18 cellular contexts compared by ENCODE assay signal in genomic region chr20:17630151-17630805, GRCh38. TPM values are rescaled to one million over a fixed set of nuclear protein-coding genes. Genes with fewer than 3 reads are reported as not detected.
DNase-seq lines count a peak whose midpoint lies in the region; ATAC-seq, FAIRE-seq and TF ChIP-seq lines count a peak whose summit lies in the region.
"Had no signal": no experiment of that assay in that cellular context is flagged by ENCODE, and none has a peak within 500 bp of the region (broad histone marks: within the 10 kb centered on the region; RNA-seq: fewer than 3 reads in every experiment).

No MANE protein-coding gene starts in this region.

- H3K27ac Mint-ChIP-seq in T-helper 17 cell, result peak overlapping the region; percentile 47
- H3K27ac Mint-ChIP-seq in glutamatergic neuron (ENCODE audit: unreplicated experiment), result peak overlapping the region; percentile 46
- H3K27ac Mint-ChIP-seq: CD4-positive, alpha-beta T cell; GM23338 had no signal

- H3K9me3 ChIP-seq in left ventricle myocardium inferior (replicated peaks), result no peaks in the 10 kb centered on the region
- no peaks in the 10 kb centered on the region for H3K9me3 ChIP-seq in T-helper 17 cell (ENCODE audit: control insufficient read depth, low read length, poor library complexity, severe bottlenecking)
- H3K9me3 ChIP-seq: BE2C, SJCRH30 had no signal

- FAIRE-seq in GM19239 (lab: Jason Lieb, UNC), result no peak
- FAIRE-seq: K562 had no signal

- H3K4me1 Mint-ChIP-seq in T-helper 17 cell, result peaks cover 15% of the 10 kb centered on the region
- peaks cover 51% of the 10 kb centered on the region for H3K4me1 Mint-ChIP-seq in glutamatergic neuron (ENCODE audit: low read depth, unreplicated experiment)
- H3K4me1 Mint-ChIP-seq: GM23338 had no signal

- intact Hi-C loops in Right ventricle myocardium inferior (cut with DNase I) (no loop called here), left ventricle myocardium inferior (cut with micrococcal nuclease) (no loop called here)

- peaks cover 89% of the 10 kb centered on the region for H3K36me3 ChIP-seq in left ventricle myocardium inferior
- H3K36me3 ChIP-seq: BE2C, SJCRH30 had no signal

- peaks cover 19% of the 10 kb centered on the region for H3K9me3 Mint-ChIP-seq in glutamatergic neuron (ENCODE audit: unreplicated experiment)
- H3K9me3 Mint-ChIP-seq: CD4-positive, alpha-beta T cell had no signal

- H3K4me3 Mint-ChIP-seq in T-helper 17 cell (no peak overlapping the region), glutamatergic neuron (ENCODE audit: unreplicated experiment) (no peak overlapping the region)
- H3K4me3 Mint-ChIP-seq: CD4-positive, alpha-beta T cell; GM23338 had no signal

- H3K27me3 Mint-ChIP-seq in T-helper 17 cell (no peaks in the 10 kb centered on the region), glutamatergic neuron (ENCODE audit: unreplicated experiment) (peaks cover 16% of the 10 kb centered on the region)
- H3K27me3 Mint-ChIP-seq: CD4-positive, alpha-beta T cell had no signal

- no peak overlapping the region for H3K27ac ChIP-seq in left ventricle myocardium inferior (replicated peaks)
- H3K27ac ChIP-seq: SJCRH30 had no signal

- H3K4me3 ChIP-seq in left ventricle myocardium inferior, result no peak overlapping the region
- H3K4me3 ChIP-seq: GM23338, K562, SJCRH30 had no signal

- H3K36me3 Mint-ChIP-seq in T-helper 17 cell (ENCODE audit: low read depth) (peaks cover 9% of the 10 kb centered on the region), glutamatergic neuron (ENCODE audit: unreplicated experiment) (peaks cover 9% of the 10 kb centered on the region)

- peaks cover 16% of the 10 kb centered on the region for H3K4me1 ChIP-seq in left ventricle myocardium inferior
- H3K4me1 ChIP-seq: BE2C, SJCRH30 had no signal

- TF ChIP-seq CTCF in left ventricle myocardium inferior (IDR thresholded peaks at IDR 0.05; ENCODE audit: borderline replicate concordance) (no peak), glutamatergic neuron (IDR thresholded peaks at IDR 0.05; ENCODE audit: partially characterized antibody, unreplicated experiment) (no peak)

- H3K27me3 ChIP-seq in left ventricle myocardium inferior (ENCODE audit: low read depth), result no peaks in the 10 kb centered on the region
- H3K27me3 ChIP-seq: BE2C, SJCRH30 had no signal

- ATAC-seq in Right ventricle myocardium inferior (no peak), T-helper 17 cell (no peak)
- ATAC-seq: GM23338, HCT116, K562 had no signal

- peak; percentile 7 for DNase-seq in Right ventricle myocardium inferior (ENCODE audit: missing footprints)
- DNase-seq in left ventricle myocardium inferior, result no peak
- no peak for DNase-seq in T-helper 17 cell
- DNase-seq in glutamatergic neuron, result no peak
- no peak for DNase-seq in Ammon's horn (ENCODE audit: low spot score)
- no peak for DNase-seq in NCI-H1417 treated with DMSO at 0.1 percent for 48 hours (lab: John Stamatoyannopoulos, UW)
- DNase-seq in GM19239 (ENCODE audit: insufficient read length, low spot score), result no peak
- DNase-seq: BE2C; CD4-positive, alpha-beta T cell; DMS153; GDM1; NCI-H1105; NCI-H1694 treated with DMSO at 0.1 percent for 48 hours; NK-92 treated with Interleukin-12 subunit alpha and Interleukin-12 subunit beta, amount 100 ng/mL, for 24 hours; SJCRH30 had no signal

RNA-seq across cellular contexts. Expression of gene RRBP1, which starts 51.8 kb away (rescaled TPM):
- total RNA-seq in Right ventricle myocardium inferior (38.5 TPM), left ventricle myocardium inferior (31.3 TPM), T-helper 17 cell (10 to 100 TPM; 31.4 to 37.8 TPM), glutamatergic neuron (ENCODE audit: unreplicated experiment) (63.3 TPM)
